In genomic region chr15:101159936-101160770, GRCh38 we compare ENCODE assay signal across 25 cellular contexts.
DNase-seq lines count a peak whose midpoint lies in the region; ATAC-seq and TF ChIP-seq lines count a peak whose summit lies in the region.
"Had no signal": no experiment of that assay in that cellular context is flagged by ENCODE, and none has a peak within 500 bp of the region (broad histone marks: within the 10 kb centered on the region; RNA-seq: fewer than 3 reads in every experiment).

No MANE protein-coding gene starts in this region.

- H3K9me3 Mint-ChIP-seq in activated naive CD4-positive, alpha-beta T cell treated with anti-CD3 and anti-CD28 coated beads, Interleukin-2, amount 50 U/mL, for 24 hours: peaks cover 6% of the 10 kb centered on the region
- H3K9me3 Mint-ChIP-seq in activated naive CD8-positive, alpha-beta T cell treated with anti-CD3 and anti-CD28 coated beads, Interleukin-2, amount 50 U/mL, for 24 hours: peaks cover 15% of the 10 kb centered on the region

- ATAC-seq in RWPE2 (ENCODE audit: low read depth): no peak
- ATAC-seq in activated naive CD8-positive, alpha-beta T cell treated with anti-CD3 and anti-CD28 coated beads, Interleukin-2, amount 50 U/mL, for 24 hours: no peak
- ATAC-seq: left colon; naive thymus-derived CD4-positive, alpha-beta T cell; T-helper 17 cell had no signal

- DNase-seq in activated naive CD4-positive, alpha-beta T cell treated with Interleukin-2 at 50 U/mL for 16 hours: no peak
- DNase-seq in RWPE2 (ENCODE audit: low spot score) (peak; percentile 60), smooth muscle cell (lab: John Stamatoyannopoulos, UW; ENCODE audit: unreplicated experiment) (no peak), NCI-H146 treated with DMSO at 0.1 percent for 48 hours (lab: John Stamatoyannopoulos, UW; ENCODE audit: unreplicated experiment) (no peak), NCI-H1048 (lab: John Stamatoyannopoulos, UW) (no peak), cerebellar nuclear complex (lab: John Stamatoyannopoulos, UW) (no peak)
- DNase-seq in activated naive CD8-positive, alpha-beta T cell treated with anti-CD3 and anti-CD28 coated beads, Interleukin-2, amount 50 U/mL, for 24 hours: no peak
- DNase-seq: foreskin fibroblast; heart right ventricle; left colon; mesendoderm; NCI-H1417; NCI-H510A treated with DMSO at 0.1 percent for 48 hours; NK-92 treated with Interleukin-12 subunit alpha and Interleukin-12 subunit beta, amount 100 ng/mL, for 24 hours; Peyer's patch; stomach; T-helper 17 cell had no signal

- H2AFZ ChIP-seq in smooth muscle cell (ENCODE audit: low read depth): no peak overlapping the region
- H2AFZ ChIP-seq: parathyroid adenoma had no signal

- H3K9me3 ChIP-seq in RWPE2 (ENCODE audit: severe bottlenecking) (peaks cover 11% of the 10 kb centered on the region), smooth muscle cell (replicated peaks; ENCODE audit: low read depth) (no peaks in the 10 kb centered on the region)
- H3K9me3 ChIP-seq: HAP-1 had no signal

- no peaks in the 10 kb centered on the region for H4K20me1 ChIP-seq in smooth muscle cell (ENCODE audit: low read depth)

- H3K79me2 ChIP-seq in smooth muscle cell (ENCODE audit: low read depth): no peaks in the 10 kb centered on the region
- H3K79me2 ChIP-seq: parathyroid adenoma had no signal

- H3F3A ChIP-seq in smooth muscle cell (ENCODE audit: low read depth): no peaks in the 10 kb centered on the region

- no peak overlapping the region for H3K9ac ChIP-seq in smooth muscle cell (ENCODE audit: low read depth)
- H3K9ac ChIP-seq: parathyroid adenoma had no signal

- no peaks in the 10 kb centered on the region for H3K27me3 Mint-ChIP-seq in activated naive CD4-positive, alpha-beta T cell treated with anti-CD3 and anti-CD28 coated beads, Interleukin-2, amount 50 U/mL, for 24 hours
- H3K27me3 Mint-ChIP-seq in activated naive CD8-positive, alpha-beta T cell treated with anti-CD3 and anti-CD28 coated beads, Interleukin-2, amount 50 U/mL, for 24 hours: peaks cover 3% of the 10 kb centered on the region
- H3K27me3 Mint-ChIP-seq: CD8-positive, alpha-beta memory T cell; naive thymus-derived CD4-positive, alpha-beta T cell; T-helper 17 cell had no signal

- no peak overlapping the region for H3K4me2 ChIP-seq in smooth muscle cell

- WGBS in smooth muscle cell (ENCODE audit: low lambda C conversion rate): 59% methylated on average over 11 of the region's 11 CpGs

- H3K27ac Mint-ChIP-seq in activated naive CD4-positive, alpha-beta T cell treated with anti-CD3 and anti-CD28 coated beads, Interleukin-2, amount 50 U/mL, for 24 hours: peak overlapping the region; percentile 68
- H3K27ac Mint-ChIP-seq in activated naive CD8-positive, alpha-beta T cell treated with anti-CD3 and anti-CD28 coated beads, Interleukin-2, amount 50 U/mL, for 24 hours: peak overlapping the region; percentile 88
- H3K27ac Mint-ChIP-seq: T-helper 17 cell had no signal

- no peak overlapping the region for H3K4me3 Mint-ChIP-seq in activated naive CD4-positive, alpha-beta T cell treated with anti-CD3 and anti-CD28 coated beads, Interleukin-2, amount 50 U/mL, for 24 hours
- peak overlapping the region; percentile 56 for H3K4me3 Mint-ChIP-seq in activated naive CD8-positive, alpha-beta T cell treated with anti-CD3 and anti-CD28 coated beads, Interleukin-2, amount 50 U/mL, for 24 hours
- H3K4me3 Mint-ChIP-seq: T-helper 17 cell had no signal

- H3K36me3 Mint-ChIP-seq in activated naive CD4-positive, alpha-beta T cell treated with anti-CD3 and anti-CD28 coated beads, Interleukin-2, amount 50 U/mL, for 24 hours: peaks cover 3% of the 10 kb centered on the region
- H3K36me3 Mint-ChIP-seq in activated naive CD8-positive, alpha-beta T cell treated with anti-CD3 and anti-CD28 coated beads, Interleukin-2, amount 50 U/mL, for 24 hours (ENCODE audit: low read depth): peaks cover 7% of the 10 kb centered on the region

- H3K4me1 Mint-ChIP-seq in activated naive CD4-positive, alpha-beta T cell treated with anti-CD3 and anti-CD28 coated beads, Interleukin-2, amount 50 U/mL, for 24 hours: peaks cover 27% of the 10 kb centered on the region
- H3K4me1 Mint-ChIP-seq in activated naive CD8-positive, alpha-beta T cell treated with anti-CD3 and anti-CD28 coated beads, Interleukin-2, amount 50 U/mL, for 24 hours: peaks cover 38% of the 10 kb centered on the region

- H3K36me3 ChIP-seq in RWPE2 (ENCODE audit: low read depth) (no peaks in the 10 kb centered on the region), smooth muscle cell (ENCODE audit: low read depth) (no peaks in the 10 kb centered on the region)
- H3K36me3 ChIP-seq: ascending aorta, HAP-1, heart right ventricle, Peyer's patch, stomach, tibial nerve had no signal

- no peaks in the 10 kb centered on the region for H3K4me1 ChIP-seq in RWPE2 (ENCODE audit: insufficient read depth, poor library complexity, severe bottlenecking)
- no peaks in the 10 kb centered on the region for H3K4me1 ChIP-seq in smooth muscle cell (ENCODE audit: low read depth)
- H3K4me1 ChIP-seq: HAP-1, parathyroid adenoma, Peyer's patch, tibial nerve had no signal

- TF ChIP-seq CTCF in RWPE2 (IDR thresholded peaks at IDR 0.05; ENCODE audit: poor library complexity, severe bottlenecking) (no peak), smooth muscle cell (IDR thresholded peaks at IDR 0.05; ENCODE audit: borderline replicate concordance, insufficient read depth, poor library complexity, severe bottlenecking) (no peak)

- no peaks in the 10 kb centered on the region for H3K27me3 ChIP-seq in RWPE2 (ENCODE audit: insufficient read depth, poor library complexity, severe bottlenecking)
- no peaks in the 10 kb centered on the region for H3K27me3 ChIP-seq in smooth muscle cell (ENCODE audit: low read depth)
- H3K27me3 ChIP-seq: ascending aorta, heart right ventricle, Peyer's patch, stomach, tibial nerve had no signal

- H3K4me3 ChIP-seq in RWPE2 (ENCODE audit: severe bottlenecking) (no peak overlapping the region), smooth muscle cell (no peak overlapping the region)
- H3K4me3 ChIP-seq: ascending aorta, HAP-1, heart right ventricle, Peyer's patch, stomach, tibial nerve had no signal

- no peak overlapping the region for H3K27ac ChIP-seq in RWPE2 (ENCODE audit: poor library complexity, severe bottlenecking)
- peak overlapping the region; percentile 62 for H3K27ac ChIP-seq in smooth muscle cell (ENCODE audit: low read depth)
- H3K27ac ChIP-seq: ascending aorta, HL-60, parathyroid adenoma, Peyer's patch, stomach, tibial nerve had no signal
